ENCODE assay signal across 19 cellular contexts in the genomic region with DNA sequence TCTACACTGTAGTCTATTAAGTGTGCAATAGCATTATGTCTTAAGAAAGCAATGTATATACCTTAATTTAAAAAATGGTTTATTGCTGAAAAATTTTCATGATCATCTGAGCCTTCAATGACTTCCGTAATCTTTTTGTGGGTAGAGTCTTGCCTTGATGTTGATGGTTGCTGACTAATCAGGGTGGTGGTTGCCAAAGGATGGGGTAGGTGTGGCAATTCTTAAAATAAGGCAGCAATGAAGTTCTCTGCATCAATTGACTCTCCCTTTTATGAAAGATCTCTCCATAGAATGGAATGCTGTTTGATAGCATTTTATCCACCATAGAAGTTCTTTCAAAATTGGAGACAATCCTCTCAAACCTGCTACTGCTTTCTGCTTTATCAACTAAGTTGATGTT.
"Had no signal": no experiment of that assay in that cellular context is flagged by ENCODE, and none has a peak within 500 bp of the region (broad histone marks: within the 10 kb centered on the region; RNA-seq: fewer than 3 reads in every experiment).

No MANE protein-coding gene starts in this region.

- H3K27ac ChIP-seq: foreskin keratinocyte, pancreas, suprapubic skin, thyroid gland, upper lobe of right lung, vagina had no signal

- H3K4me1 ChIP-seq: pancreas, suprapubic skin, thyroid gland, upper lobe of right lung, vagina had no signal

- H3K36me3 ChIP-seq: pancreas, suprapubic skin, thyroid gland, upper lobe of right lung, vagina had no signal

- ATAC-seq: foreskin keratinocyte, left colon, left ventricle myocardium superior, pancreas, right cardiac atrium, upper lobe of right lung had no signal

- H3K27me3 ChIP-seq: foreskin keratinocyte, pancreas, suprapubic skin, thyroid gland, upper lobe of right lung, vagina had no signal

- H3K4me3 ChIP-seq: lung, pancreas, suprapubic skin, thyroid gland, upper lobe of right lung, vagina had no signal

- DNase-seq: erythroblast; foreskin keratinocyte; head of caudate nucleus; hippocampal formation; left colon; left ventricle myocardium superior; mesendoderm; naive B cell; occipital lobe; pancreas; right cardiac atrium; small intestine; stimulated activated CD4-positive, alpha-beta T cell treated with anti-CD3 and anti-CD28 coated beads, Interleukin-12 subunit alpha, Interleukin-12 subunit beta, amount 100 ng/mL, for 4 hours; stimulated activated naive CD4-positive, alpha-beta T cell treated with Interleukin-2 at 50 U/mL for 16 hours; thyroid gland; upper lobe of right lung had no signal

- H3K9me3 ChIP-seq: pancreas, suprapubic skin, thyroid gland, upper lobe of right lung, vagina had no signal
